Comparison of ENCODE assay signal across 9 cellular contexts in genomic region chr20:34365765-34366213, GRCh38. TPM values are rescaled to one million over a fixed set of nuclear protein-coding genes. Genes with fewer than 3 reads are reported as not detected.
DNase-seq lines count a peak whose midpoint lies in the region; ATAC-seq and TF ChIP-seq lines count a peak whose summit lies in the region.
"Had no signal": no experiment of that assay in that cellular context is flagged by ENCODE, and none has a peak within 500 bp of the region (broad histone marks: within the 10 kb centered on the region; RNA-seq: fewer than 3 reads in every experiment).

No MANE protein-coding gene starts in this region.

- H3K9me3 Mint-ChIP-seq in activated T-cell treated with anti-CD3 and anti-CD28 coated beads, Interleukin-2, amount 50 U/mL, for 4 hours = no peaks in the 10 kb centered on the region
- H3K9me3 Mint-ChIP-seq in activated T-helper 2 cell treated with anti-CD3 and anti-CD28 coated beads, Interferon-gamma antibody, Interleukin-2, Interleukin-4, amounts not matched to agents 10 μg/mL and 5 μg/mL and 100 μg/mL, durations not matched to agents 14 hours and 24 hours and 36 hours = no peaks in the 10 kb centered on the region
- peaks cover 2% of the 10 kb centered on the region for H3K9me3 Mint-ChIP-seq in stimulated activated memory B cell treated with anti-CD40 and anti-IgM and Interleukin-4, amounts not matched to agents 10 μg/mL and 1 μg/mL and 100 μg/mL, for 72 hours

- H3K56ac ChIP-seq in IMR-90 (ENCODE audit: extremely low read depth, insufficient read depth, low read length) = no peak overlapping the region

- TF ChIP-seq CTCF in IMR-90 (conservative IDR thresholded peaks at IDR 0.05; ENCODE audit: low read depth, low read length) = no peak

- H3K9me3 ChIP-seq in IMR-90 (ENCODE audit: control insufficient read depth, insufficient read depth, low read length) = no peaks in the 10 kb centered on the region

- H3K4me2 ChIP-seq in IMR-90 (ENCODE audit: low read depth, low read length) = peak overlapping the region; percentile 19; the same call in 1 of the 2 replicates

- H3K4ac ChIP-seq in IMR-90 (ENCODE audit: low read depth, low read length) = no peak overlapping the region

- no peak overlapping the region for H2AK5ac ChIP-seq in IMR-90 (ENCODE audit: low read depth, low read length)

- dilution Hi-C loops in IMR-90 (cut with HindIII; ENCODE audit: low sequenced_read_pairs, unreplicated experiment) = no loop called here

- H4K91ac ChIP-seq in IMR-90 (ENCODE audit: insufficient read depth, low read depth, low read length) = no peak overlapping the region

- no peak overlapping the region for H4K5ac ChIP-seq in IMR-90 (ENCODE audit: low read depth, low read length)

- H3K18ac ChIP-seq in IMR-90 (ENCODE audit: low read depth, low read length) = no peak overlapping the region

- H2BK5ac ChIP-seq in IMR-90 (ENCODE audit: low read depth, low read length, poor library complexity, severe bottlenecking) = peak overlapping the region; percentile 34

- H2BK15ac ChIP-seq in IMR-90 (ENCODE audit: low read depth, low read length) = no peak overlapping the region

- peaks cover 22% of the 10 kb centered on the region for H3K36me3 Mint-ChIP-seq in activated T-cell treated with anti-CD3 and anti-CD28 coated beads, Interleukin-2, amount 50 U/mL, for 4 hours (ENCODE audit: insufficient read depth)
- H3K36me3 Mint-ChIP-seq in activated T-helper 2 cell treated with anti-CD3 and anti-CD28 coated beads, Interferon-gamma antibody, Interleukin-2, Interleukin-4, amounts not matched to agents 10 μg/mL and 5 μg/mL and 100 μg/mL, durations not matched to agents 14 hours and 24 hours and 36 hours (ENCODE audit: low read depth) = peaks cover 56% of the 10 kb centered on the region
- peaks cover 42% of the 10 kb centered on the region for H3K36me3 Mint-ChIP-seq in stimulated activated memory B cell treated with anti-CD40 and anti-IgM and Interleukin-4, amounts not matched to agents 10 μg/mL and 1 μg/mL and 100 μg/mL, for 72 hours

- H2AK9ac ChIP-seq in IMR-90 (replicated peaks; ENCODE audit: low read depth, low read length, poor library complexity) = no peak overlapping the region

- peak overlapping the region; percentile 56 for H3K27ac Mint-ChIP-seq in activated T-helper 2 cell treated with anti-CD3 and anti-CD28 coated beads, Interferon-gamma antibody, Interleukin-2, Interleukin-4, amounts not matched to agents 10 μg/mL and 5 μg/mL and 100 μg/mL, durations not matched to agents 14 hours and 24 hours and 36 hours
- peak overlapping the region; percentile 13 for H3K27ac Mint-ChIP-seq in stimulated activated memory B cell treated with anti-CD40 and anti-IgM and Interleukin-4, amounts not matched to agents 10 μg/mL and 1 μg/mL and 100 μg/mL, for 72 hours

- H2AFZ ChIP-seq in IMR-90 (replicated peaks; ENCODE audit: low read length, poor library complexity) = no peak overlapping the region

- DNase-seq in activated T-cell treated with anti-CD3 and anti-CD28 coated beads, Interleukin-2, amount 50 U/mL, for 4 hours = no peak
- DNase-seq in activated T-cell treated with anti-CD3 and anti-CD28 coated beads for 4 hours (no peak), IMR-90 (no peak), NCI-H2196 treated with DMSO at 0.1 percent for 48 hours (lab: John Stamatoyannopoulos, UW; ENCODE audit: unreplicated experiment) (no peak), NCI-H2227 treated with DMSO at 0.1 percent for 48 hours (lab: John Stamatoyannopoulos, UW) (no peak), superior temporal gyrus (ENCODE audit: extremely low spot score) (no peak)
- DNase-seq in activated T-helper 2 cell treated with anti-CD3 and anti-CD28 coated beads, Interferon-gamma antibody, Interleukin-2, Interleukin-4, amounts not matched to agents 10 μg/mL and 5 μg/mL and 100 μg/mL, durations not matched to agents 14 hours and 24 hours and 36 hours (ENCODE audit: low spot score) = peak; percentile 13
- DNase-seq: brain microvascular endothelial cell had no signal

- peaks cover 50% of the 10 kb centered on the region for H3K4me1 Mint-ChIP-seq in activated T-cell treated with anti-CD3 and anti-CD28 coated beads, Interleukin-2, amount 50 U/mL, for 4 hours (ENCODE audit: low read depth)
- H3K4me1 Mint-ChIP-seq in activated T-helper 2 cell treated with anti-CD3 and anti-CD28 coated beads, Interferon-gamma antibody, Interleukin-2, Interleukin-4, amounts not matched to agents 10 μg/mL and 5 μg/mL and 100 μg/mL, durations not matched to agents 14 hours and 24 hours and 36 hours (ENCODE audit: low read depth) = peaks cover 43% of the 10 kb centered on the region
- H3K4me1 Mint-ChIP-seq in stimulated activated memory B cell treated with anti-CD40 and anti-IgM and Interleukin-4, amounts not matched to agents 10 μg/mL and 1 μg/mL and 100 μg/mL, for 72 hours = peaks cover 52% of the 10 kb centered on the region

- H3K9me1 ChIP-seq in IMR-90 (ENCODE audit: insufficient read depth, low read length) = peaks cover 16% of the 10 kb centered on the region

- peak overlapping the region; percentile 1 for H3K4me3 Mint-ChIP-seq in activated T-cell treated with anti-CD3 and anti-CD28 coated beads, Interleukin-2, amount 50 U/mL, for 4 hours
- H3K4me3 Mint-ChIP-seq in activated T-helper 2 cell treated with anti-CD3 and anti-CD28 coated beads, Interferon-gamma antibody, Interleukin-2, Interleukin-4, amounts not matched to agents 10 μg/mL and 5 μg/mL and 100 μg/mL, durations not matched to agents 14 hours and 24 hours and 36 hours (ENCODE audit: low read depth) = peak overlapping the region; percentile 62
- H3K4me3 Mint-ChIP-seq in stimulated activated memory B cell treated with anti-CD40 and anti-IgM and Interleukin-4, amounts not matched to agents 10 μg/mL and 1 μg/mL and 100 μg/mL, for 72 hours = peak overlapping the region; percentile 61

- H4K20me1 ChIP-seq in IMR-90 (ENCODE audit: insufficient read depth, low read length) = peaks cover 67% of the 10 kb centered on the region

- H3K4me3 ChIP-seq in IMR-90 (ENCODE audit: insufficient read depth, low read depth, low read length) = no peak overlapping the region

- peak overlapping the region; percentile 82 for H3K23ac ChIP-seq in IMR-90 (ENCODE audit: low read depth, low read length)

- CTCF ChIA-PET in IMR-90 (lab: Yijun Ruan, JAX) = no interaction called here

- intact Hi-C loops in IMR-90 (cut with micrococcal nuclease) = no loop called here
- intact Hi-C loops in activated T-helper 2 cell treated with anti-CD3 and anti-CD28 coated beads, Interferon-gamma antibody, Interleukin-2, Interleukin-4, amounts not matched to agents 10 μg/mL and 5 μg/mL and 100 μg/mL, durations not matched to agents 14 hours and 24 hours and 36 hours (cut with micrococcal nuclease) = loop anchor here (5.0 kb wide), 1 partner anchor 42 kb away; no protein-coding TSS in a partner anchor

- H3K27me3 ChIP-seq in IMR-90 (ENCODE audit: control insufficient read depth, insufficient read depth, low read length) = no peaks in the 10 kb centered on the region
- H3K27me3 ChIP-seq: brain microvascular endothelial cell had no signal

- POLR2A ChIA-PET in IMR-90 (lab: Charles Lee; ENCODE audit: unreplicated experiment) = no interaction called here

- H3K9ac ChIP-seq in IMR-90 (ENCODE audit: low read depth, low read length) = no peak overlapping the region

- TF ChIP-seq RAD21 in IMR-90 (IDR thresholded peaks at IDR 0.05; ENCODE audit: low read length) = no peak

- in situ Hi-C loops in IMR-90 (cut with MboI; ENCODE audit: low sequenced_read_pairs) = no loop called here

- no peak for TF ChIP-seq POLR2A in IMR-90 (IDR thresholded peaks at IDR 0.05; ENCODE audit: low read depth, low read length)

- WGBS in IMR-90 (ENCODE audit: extremely low coverage in 2 of 2, insufficient read length in 1 of 2), 2 experiments = 100% methylated on average over 2 of the region's 3 CpGs; no CpG with 5 or more reads in 1 of the 2 experiments

- 0 out of 2 replicates have a peak overlapping the region, but pooled peaks have one; percentile 47 for H3K14ac ChIP-seq in IMR-90 (replicated peaks; ENCODE audit: low read depth, low read length)

- no peak overlapping the region for H3K27ac ChIP-seq in IMR-90 (ENCODE audit: insufficient read depth, low read length)
- H3K27ac ChIP-seq: brain microvascular endothelial cell had no signal

- H3K79me1 ChIP-seq in IMR-90 (ENCODE audit: low read depth in 1 of 2, low read length in 2 of 2) = peaks cover 19 to 65% of the 10 kb centered on the region in 2 experiments

- no peaks in the 10 kb centered on the region for H3K27me3 Mint-ChIP-seq in activated T-cell treated with anti-CD3 and anti-CD28 coated beads, Interleukin-2, amount 50 U/mL, for 4 hours (ENCODE audit: low read depth)
- H3K27me3 Mint-ChIP-seq in activated T-helper 2 cell treated with anti-CD3 and anti-CD28 coated beads, Interferon-gamma antibody, Interleukin-2, Interleukin-4, amounts not matched to agents 10 μg/mL and 5 μg/mL and 100 μg/mL, durations not matched to agents 14 hours and 24 hours and 36 hours (ENCODE audit: low read depth) = no peaks in the 10 kb centered on the region
- H3K27me3 Mint-ChIP-seq in stimulated activated memory B cell treated with anti-CD40 and anti-IgM and Interleukin-4, amounts not matched to agents 10 μg/mL and 1 μg/mL and 100 μg/mL, for 72 hours = no peaks in the 10 kb centered on the region

- no peak overlapping the region for H2BK120ac ChIP-seq in IMR-90 (ENCODE audit: low read depth, low read length)

- H4K8ac ChIP-seq in IMR-90 (ENCODE audit: low read depth in 2 of 2, low read length in 2 of 2) = no peak overlapping the region; a peak in 1 of 4 replicates

- peaks cover 8% of the 10 kb centered on the region; the same call in 1 of the 2 replicates for H3K4me1 ChIP-seq in IMR-90 (ENCODE audit: control insufficient read depth, insufficient read depth, low read length)

- H2BK20ac ChIP-seq in IMR-90 (ENCODE audit: low read depth, low read length) = no peak overlapping the region

- ATAC-seq in activated T-cell treated with anti-CD3 and anti-CD28 coated beads, Interleukin-2, amount 50 U/mL, for 4 hours = no peak
- no peak for ATAC-seq in IMR-90 (ENCODE audit: low read depth)
- peak; percentile 85 for ATAC-seq in stimulated activated memory B cell treated with anti-CD40 and anti-IgM and Interleukin-4, amounts not matched to agents 10 μg/mL and 1 μg/mL and 100 μg/mL, for 72 hours

- H3K36me3 ChIP-seq in IMR-90 (ENCODE audit: control insufficient read depth, insufficient read depth, low read length) = peaks cover 18% of the 10 kb centered on the region

- BruUV-seq in IMR-90 (replicated peaks; lab: Mats Ljungman, UMichigan) = no TSS peak

TF ChIP-seq in IMR-90, 13 proteins besides CTCF, POLR2A, EP300 and RAD21 (continues in another document):
- TF ChIP-seq FOS (IDR thresholded peaks at IDR 0.05; ENCODE audit: low read depth, low read length) (no peak), RCOR1 (IDR thresholded peaks at IDR 0.05; ENCODE audit: insufficient replicate concordance, low read length) (no peak)

RNA-seq across cellular contexts. Expression of gene ITCH, which starts 2.7 kb away (rescaled TPM):
- 10 to 100 TPM; 41.6 to 45.6 (median 45.1) TPM for total RNA-seq in activated T-cell treated with anti-CD3 and anti-CD28 coated beads, Interleukin-2, amount 50 U/mL, for 4 hours
- total RNA-seq in IMR-90 (2012; rRNA removed) = 94.6 and 103 TPM in 2 replicates
- polyA plus RNA-seq in IMR-90 (2012; rRNA removed) = 8.8 and 12.7 TPM in 2 replicates
- polyA plus RNA-seq in IMR-90 (2012; cell fraction: cytosol; rRNA removed) = 5.0 and 7.6 TPM in 2 replicates
- polyA plus RNA-seq in IMR-90 (2012; cell fraction: nucleus; rRNA removed; ENCODE audit: low replicate concordance) = 5.1 and 11.9 TPM in 2 replicates
- total RNA-seq in activated T-helper 2 cell treated with anti-CD3 and anti-CD28 coated beads, Interferon-gamma antibody, Interleukin-2, Interleukin-4, amounts not matched to agents 10 μg/mL and 5 μg/mL and 100 μg/mL, durations not matched to agents 14 hours and 24 hours and 36 hours = 52.5 and 53.0 TPM in 2 replicates

Comparison
In these comparisons a context has a peak if more than half of its experiments do, and no peak if none do; other contexts are left out.
1. H3K4me3 Mint-ChIP-seq: peak in every context shown above with its lines; median percentile 62 in activated T-helper 2 cell treated with anti-CD3 and anti-CD28 coated beads, Interferon-gamma antibody, Interleukin-2, Interleukin-4, amounts not matched to agents 10 μg/mL and 5 μg/mL and 100 μg/mL, durations not matched to agents 14 hours and 24 hours and 36 hours; 61 in stimulated activated memory B cell treated with anti-CD40 and anti-IgM and Interleukin-4, amounts not matched to agents 10 μg/mL and 1 μg/mL and 100 μg/mL, for 72 hours; 1 in activated T-cell treated with anti-CD3 and anti-CD28 coated beads, Interleukin-2, amount 50 U/mL, for 4 hours.